Comparison of ENCODE assay signal across 19 cellular contexts in the genomic region with DNA sequence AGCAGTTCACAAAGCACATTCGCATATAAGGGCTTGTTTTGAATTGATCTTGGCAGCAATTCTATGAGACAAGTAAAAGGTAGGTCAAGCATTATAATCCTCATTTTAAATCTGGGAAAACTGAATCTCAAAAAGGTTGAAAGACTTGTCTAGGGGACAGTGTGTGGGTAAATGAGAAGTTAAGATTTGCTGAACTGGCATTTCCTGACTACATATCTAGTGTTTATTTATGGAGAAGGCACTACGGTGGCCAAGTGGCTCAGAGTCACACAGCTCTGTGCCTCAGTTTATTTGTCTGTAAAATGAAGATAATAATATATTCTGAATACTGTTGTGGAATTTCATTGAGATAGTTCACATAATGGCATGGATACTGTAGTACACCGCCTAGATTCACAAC. TPM values are rescaled to one million over a fixed set of nuclear protein-coding genes. Genes with fewer than 3 reads are reported as not detected.
DNase-seq lines count a peak whose midpoint lies in the region; ATAC-seq, FAIRE-seq and TF ChIP-seq lines count a peak whose summit lies in the region.
"Had no signal": no experiment of that assay in that cellular context is flagged by ENCODE, and none has a peak within 500 bp of the region (broad histone marks: within the 10 kb centered on the region; RNA-seq: fewer than 3 reads in every experiment).

No MANE protein-coding gene starts in this region.

- FAIRE-seq in K562 (lab: Jason Lieb, UNC): no peak
- no peak for FAIRE-seq in HepG2 (lab: Jason Lieb, UNC)
- FAIRE-seq: A204.1, G401.6, GM12891, H1 had no signal

- TF ChIP-seq RAD21 in K562 (CRISPR knock-in tag; conservative IDR thresholded peaks at IDR 0.05 in 1 of 2, IDR thresholded peaks at IDR 0.05 in 1 of 2) (no peak), HepG2 (CRISPR knock-in tag; IDR thresholded peaks at IDR 0.05) (no peak)

- no peaks in the 10 kb centered on the region for H3K4me1 Mint-ChIP-seq in activated CD4-positive, alpha-beta T cell treated with anti-CD3 and anti-CD28 coated beads for 36 hours

- no peaks in the 10 kb centered on the region for H3K79me2 ChIP-seq in MM.1S (ENCODE audit: low read length)
- no peaks in the 10 kb centered on the region for H3K79me2 ChIP-seq in K562 (ENCODE audit: control insufficient read depth, insufficient read depth, low read length)
- H3K79me2 ChIP-seq in HepG2 (ENCODE audit: insufficient read depth, low read length): no peaks in the 10 kb centered on the region

- WGBS in K562 (ENCODE audit: insufficient coverage, low coverage, missing lambda C conversion rate): 9% methylated on average over 3 of the region's 3 CpGs
- 48% methylated on average over 3 of the region's 3 CpGs for WGBS in HepG2 (ENCODE audit: low lambda C conversion rate)

- H2AFZ ChIP-seq in MM.1S (ENCODE audit: low read length) (peak overlapping the region; percentile 10), K562 (ENCODE audit: low read depth, low read length) (no peak overlapping the region), HepG2 (ENCODE audit: low read length) (no peak overlapping the region)

- H3K9ac ChIP-seq in MM.1S (ENCODE audit: low read length): no peak overlapping the region
- no peak overlapping the region for H3K9ac ChIP-seq in K562 (ENCODE audit: insufficient read depth in 1 of 2, low read depth in 2 of 2, low read length in 2 of 2)
- H3K9ac ChIP-seq in HepG2 (ENCODE audit: insufficient read depth, low read depth, low read length): no peak overlapping the region

- H3K9me3 Mint-ChIP-seq in activated CD4-positive, alpha-beta T cell treated with anti-CD3 and anti-CD28 coated beads for 36 hours (ENCODE audit: low read depth): no peaks in the 10 kb centered on the region
- H3K9me3 Mint-ChIP-seq: CD4-positive, alpha-beta memory T cell had no signal

- DNase-seq in MM.1S (no peak), K562 (ENCODE audit: extremely low read depth in 1 of 4, low spot score in 3 of 4) (no peak), HepG2 (ENCODE audit: low spot score) (no peak), NCI-H345 treated with DMSO at 0.1 percent for 48 hours (lab: John Stamatoyannopoulos, UW; ENCODE audit: unreplicated experiment) (no peak), left lobe of liver (ENCODE audit: low spot score) (no peak)
- DNase-seq in activated CD4-positive, alpha-beta T cell treated with anti-CD3 and anti-CD28 coated beads for 1 hour: no peak
- DNase-seq in activated CD4-positive, alpha-beta T cell treated with anti-CD3 and anti-CD28 coated beads for 36 hours: no peak
- DNase-seq: BE2C; CD4-positive, alpha-beta memory T cell; DMS153; EL had no signal

- no peaks in the 10 kb centered on the region for H3F3A ChIP-seq in MM.1S (ENCODE audit: insufficient read depth, low read length)

- H3K27ac ChIP-seq in MM.1S (ENCODE audit: low read length): no peak overlapping the region; the same call in 1 of the 2 replicates
- H3K27ac ChIP-seq in K562 (ENCODE audit: extremely low read depth, low read depth, low read length): no peak overlapping the region
- no peak overlapping the region for H3K27ac ChIP-seq in HepG2 (ENCODE audit: extremely low read length, insufficient read depth, low read length)
- H3K27ac ChIP-seq: C4-2B had no signal

- H3K27me3 ChIP-seq in MM.1S (replicated peaks; ENCODE audit: insufficient read depth, low read length): no peaks in the 10 kb centered on the region
- H3K27me3 ChIP-seq in K562 (ENCODE audit: control insufficient read depth in 2 of 2, insufficient read depth in 2 of 2, low read length in 2 of 2): peaks cover 0 to 6% of the 10 kb centered on the region in 2 experiments; a peak in 3 of 5 replicates
- H3K27me3 ChIP-seq in HepG2 (ENCODE audit: control insufficient read depth in 1 of 2, insufficient read depth in 2 of 2, low read length in 2 of 2): peaks cover 2 to 20% of the 10 kb centered on the region in 2 experiments; a peak in 3 of 5 replicates
- H3K27me3 ChIP-seq: BE2C had no signal

- H3K9me3 ChIP-seq in MM.1S (replicated peaks; ENCODE audit: insufficient read depth, low read length): no peaks in the 10 kb centered on the region
- H3K9me3 ChIP-seq in K562 (replicated peaks; ENCODE audit: control insufficient read depth, insufficient read depth, low read depth, low read length): no peaks in the 10 kb centered on the region
- H3K9me3 ChIP-seq in HepG2 (ENCODE audit: low read length): no peaks in the 10 kb centered on the region
- H3K9me3 ChIP-seq: BE2C, HAP-1 had no signal

- POLR2A ChIA-PET in K562 (lab: Yijun Ruan, JAX): no interaction called here
- POLR2A ChIA-PET in HepG2 (lab: Yijun Ruan, JAX): interaction anchor here (1.2 kb wide), 1 partner anchor 23 kb away, joined by 4 read pairs; no protein-coding TSS in a partner anchor
- POLR2A ChIA-PET in activated CD4-positive, alpha-beta T cell treated with anti-CD3 and anti-CD28 coated beads for 36 hours (lab: Charles Lee): no interaction called here

- intact Hi-C loops in K562 (cut with micrococcal nuclease): no loop called here
- intact Hi-C loops in HepG2 (cut with micrococcal nuclease; ENCODE audit: unreplicated experiment): no loop called here
- intact Hi-C loops in activated CD4-positive, alpha-beta T cell treated with anti-CD3 and anti-CD28 coated beads for 36 hours (cut with DNase I, micrococcal nuclease): no loop called here

- in situ Hi-C loops in K562 (cut with MboI): no loop called here
- in situ Hi-C loops in HepG2 (cut with HindIII; ENCODE audit: extremely low pct_ligation_motif_present, low pct_unique_long_range_greater_than_20kb): no loop called here

- BruUV-seq in K562 (replicated peaks; lab: Mats Ljungman, UMichigan) (no TSS peak), HepG2 (replicated peaks; lab: Mats Ljungman, UMichigan) (no TSS peak)

- H3K27ac Mint-ChIP-seq in activated CD4-positive, alpha-beta T cell treated with anti-CD3 and anti-CD28 coated beads for 36 hours: no peak overlapping the region
- H3K27ac Mint-ChIP-seq: CD4-positive, alpha-beta memory T cell had no signal

- H3K36me3 ChIP-seq in MM.1S (replicated peaks; ENCODE audit: insufficient read depth, low read length) (no peaks in the 10 kb centered on the region), K562 (ENCODE audit: control insufficient read depth, insufficient read depth, low read length) (no peaks in the 10 kb centered on the region), HepG2 (replicated peaks in 1 of 2; ENCODE audit: control insufficient read depth in 1 of 2, insufficient read depth in 2 of 2, low read length in 2 of 2) (no peaks in the 10 kb centered on the region)
- H3K36me3 ChIP-seq: BE2C, HAP-1 had no signal

- no peak overlapping the region for H3K4me3 Mint-ChIP-seq in activated CD4-positive, alpha-beta T cell treated with anti-CD3 and anti-CD28 coated beads for 36 hours
- H3K4me3 Mint-ChIP-seq: CD4-positive, alpha-beta memory T cell had no signal

- no peaks in the 10 kb centered on the region for H4K20me1 ChIP-seq in MM.1S (ENCODE audit: insufficient read depth, low read length)
- H4K20me1 ChIP-seq in K562 (replicated peaks; ENCODE audit: control insufficient read depth, insufficient read depth, low read length): no peaks in the 10 kb centered on the region
- H4K20me1 ChIP-seq in HepG2 (ENCODE audit: insufficient read depth, low read length): no peaks in the 10 kb centered on the region

- peaks cover 19% of the 10 kb centered on the region for H3K4me1 ChIP-seq in MM.1S (ENCODE audit: low read length)
- H3K4me1 ChIP-seq in K562 (replicated peaks in 1 of 2; ENCODE audit: control insufficient read depth in 2 of 2, insufficient read depth in 2 of 2, low read length in 2 of 2): no peaks in the 10 kb centered on the region; a peak in 2 of 5 replicates
- H3K4me1 ChIP-seq in HepG2 (ENCODE audit: insufficient read depth, low read length): peaks cover 38% of the 10 kb centered on the region
- H3K4me1 ChIP-seq: BE2C, HAP-1 had no signal

- H3K9me1 ChIP-seq in K562 (ENCODE audit: control insufficient read depth, insufficient read depth, low read length): no peaks in the 10 kb centered on the region

- no peaks in the 10 kb centered on the region for H3K9me2 ChIP-seq in MM.1S (replicated peaks; ENCODE audit: insufficient read depth, low read length)

- no peaks in the 10 kb centered on the region for H3K36me3 Mint-ChIP-seq in activated CD4-positive, alpha-beta T cell treated with anti-CD3 and anti-CD28 coated beads for 36 hours (ENCODE audit: low read depth)
- H3K36me3 Mint-ChIP-seq: CD4-positive, alpha-beta memory T cell had no signal

- TF ChIP-seq EP300 in K562 (IDR thresholded peaks at IDR 0.05; ENCODE audit: low read length): no peak
- TF ChIP-seq EP300 in HepG2 (IDR thresholded peaks at IDR 0.05; ENCODE audit: low read depth in 2 of 2, low read length in 2 of 2): no peak
- no peak for TF ChIP-seq EP300 in HepG2 (CRISPR knock-in tag; IDR thresholded peaks at IDR 0.05; ENCODE audit: borderline replicate concordance)

- CTCF ChIA-PET in K562 (lab: Yijun Ruan, JAX; ENCODE audit: low intra/inter-chr PET ratio) (no interaction called here), HepG2 (lab: Yijun Ruan, JAX; ENCODE audit: low intra/inter-chr PET ratio, low total read pairs) (no interaction called here)
- CTCF ChIA-PET in activated CD4-positive, alpha-beta T cell treated with anti-CD3 and anti-CD28 coated beads for 36 hours (lab: Charles Lee): no interaction called here

- H3K4me3 ChIP-seq in MM.1S (ENCODE audit: low read length): no peak overlapping the region
- H3K4me3 ChIP-seq in K562: no peak overlapping the region
- H3K4me3 ChIP-seq in HepG2 (replicated peaks in 1 of 3; ENCODE audit: insufficient read depth in 1 of 3, low read depth in 2 of 3, low read length in 3 of 3): no peak overlapping the region
- H3K4me3 ChIP-seq: HAP-1 had no signal

- H3K4me2 ChIP-seq in MM.1S (ENCODE audit: low read depth, low read length) (peak overlapping the region; percentile 33; the same call in 1 of the 2 replicates), K562 (ENCODE audit: insufficient read depth, low read length) (no peak overlapping the region), HepG2 (ENCODE audit: low read depth, low read length) (no peak overlapping the region)

- no peak for TF ChIP-seq CTCF in MM.1S (IDR thresholded peaks at IDR 0.05; ENCODE audit: low read length)
- TF ChIP-seq CTCF in K562 (IDR thresholded peaks at IDR 0.05 in 2 of 3, conservative IDR thresholded peaks at IDR 0.05 in 1 of 3; ENCODE audit: insufficient read depth in 2 of 3, low read depth in 1 of 3, low read length in 3 of 3): no peak
- TF ChIP-seq CTCF in HepG2 (CRISPR knock-in tag; IDR thresholded peaks at IDR 0.05): no peak

- ATAC-seq in K562 (no peak), HepG2 (no peak), left lobe of liver (no peak)
- no peak for ATAC-seq in activated CD4-positive, alpha-beta T cell treated with anti-CD3 and anti-CD28 coated beads for 36 hours

- TF ChIP-seq POLR2A in K562 (conservative IDR thresholded peaks at IDR 0.05) (no peak), HepG2 (IDR thresholded peaks at IDR 0.05; ENCODE audit: insufficient read depth in 1 of 2, low read depth in 2 of 2, low read length in 2 of 2) (no peak)

- peaks cover 4% of the 10 kb centered on the region for H3K27me3 Mint-ChIP-seq in activated CD4-positive, alpha-beta T cell treated with anti-CD3 and anti-CD28 coated beads for 36 hours

RNA-seq across cellular contexts. Expression of a gene that starts 16.3 kb away (rescaled TPM):
- total RNA-seq in K562 (2011; cell fraction: chromatin; rRNA removed; ENCODE audit: low replicate concordance): not detected in 2 replicates
- not detected in 2 replicates for total RNA-seq in K562 (2011; cell fraction: nucleolus; rRNA removed)
- not detected in 2 replicates for total RNA-seq in K562 (2011; cell fraction: nucleoplasm; rRNA removed)
- total RNA-seq in K562 (2014; rRNA removed) (not detected in 2 replicates), K562 (2014; rRNA removed; fragmentation: Illumina TruSeq; extraction: Trizol) (not detected in 2 replicates), K562 (2015; rRNA removed; fragmentation: Illumina TruSeq; extraction: Trizol) (not detected in 2 replicates), K562 (2021) (not detected in 2 replicates), HepG2 (2016; rRNA removed; fragmentation: Illumina TruSeq; extraction: Trizol) (21.1 and 21.2 TPM in 2 replicates), left lobe of liver (16.0 TPM)
- polyA plus RNA-seq in K562 (2011; rRNA removed) (0.13 TPM in 1 of 2 replicates, not detected in the other), K562 (2014; fragmentation: Illumina TruSeq; extraction: Trizol) (not detected in 2 replicates), K562 (2014; fragmentation: Nextera tagmentation; extraction: Ambion mirVana) (not detected), K562 (2014; rRNA removed) (not detected in 2 replicates), HepG2 (2011; rRNA removed) (101 and 142 TPM in 2 replicates)
- 0.12 TPM in 1 of 2 replicates, not detected in the other for polyA plus RNA-seq in K562 (2011; cell fraction: cytosol; rRNA removed)
- not detected in 2 replicates for polyA plus RNA-seq in K562 (2011; cell fraction: nucleus; rRNA removed)
- 0.13 and 0.26 TPM in 2 replicates for polyA plus RNA-seq in K562 (2012)
- not detected in 2 replicates for polyA minus RNA-seq in K562 (2011; rRNA and poly(A)+ RNA removed)
- polyA minus RNA-seq in K562 (2011; cell fraction: cytosol; rRNA and poly(A)+ RNA removed): not detected in 2 replicates
- not detected in 2 replicates for polyA minus RNA-seq in K562 (2011; cell fraction: nucleus; rRNA and poly(A)+ RNA removed)
- 6.3 and 8.3 TPM in 2 replicates for total RNA-seq in HepG2 (2016; cell fraction: cytosol; rRNA removed; fragmentation: Illumina TruSeq; extraction: Trizol; ENCODE audit: low read depth)
- 21.0 and 24.7 TPM in 2 replicates for total RNA-seq in HepG2 (2016; cell fraction: insoluble cytoplasmic fraction; rRNA removed; fragmentation: Illumina TruSeq; extraction: Trizol)
- total RNA-seq in HepG2 (2016; cell fraction: membrane; rRNA removed; fragmentation: Illumina TruSeq; extraction: Trizol): 18.1 and 19.8 TPM in 2 replicates
- total RNA-seq in HepG2 (2016; cell fraction: nucleus; rRNA removed; fragmentation: Illumina TruSeq; extraction: Trizol): 16.3 and 16.9 TPM in 2 replicates
- 92.3 and 115 TPM in 2 replicates for polyA plus RNA-seq in HepG2 (2011; cell fraction: cytosol; rRNA removed)
- polyA plus RNA-seq in HepG2 (2011; cell fraction: nucleus; rRNA removed): 29.8 and 45.4 TPM in 2 replicates
- polyA plus RNA-seq in HepG2 (2012): 96.1 and 98.3 TPM in 2 replicates
- polyA plus RNA-seq in HepG2 (2016; cell fraction: cytosol; fragmentation: Illumina TruSeq; extraction: Trizol; ENCODE audit: low read depth): 12.2 and 14.7 TPM in 2 replicates
- 46.6 and 48.4 TPM in 2 replicates for polyA plus RNA-seq in HepG2 (2016; cell fraction: insoluble cytoplasmic fraction; fragmentation: Illumina TruSeq; extraction: Trizol; ENCODE audit: low read depth)
- polyA plus RNA-seq in HepG2 (2016; cell fraction: membrane; fragmentation: Illumina TruSeq; extraction: Trizol; ENCODE audit: low read depth): 32.1 and 33.8 TPM in 2 replicates
- 23.4 and 24.9 TPM in 2 replicates for polyA plus RNA-seq in HepG2 (2016; cell fraction: nucleus; fragmentation: Illumina TruSeq; extraction: Trizol; ENCODE audit: insufficient read depth, low read depth)
- polyA minus RNA-seq in HepG2 (2011; rRNA and poly(A)+ RNA removed; ENCODE audit: low replicate concordance): 0.42 and 94.0 TPM in 2 replicates
- 35.5 and 37.1 TPM in 2 replicates for polyA minus RNA-seq in HepG2 (2011; cell fraction: cytosol; rRNA and poly(A)+ RNA removed)
- polyA minus RNA-seq in HepG2 (2011; cell fraction: nucleus; rRNA and poly(A)+ RNA removed): 29.4 and 42.8 TPM in 2 replicates
- total RNA-seq in activated CD4-positive, alpha-beta T cell treated with anti-CD3 and anti-CD28 coated beads for 36 hours: 1 to 10 TPM; 4.6 to 4.8 TPM
- total RNA-seq: H1 had no signal
- polyA plus RNA-seq: AG04450; CD4-positive, alpha-beta memory T cell; H1 had no signal

RNA-seq across cellular contexts. Expression of a gene that starts 43.4 kb away (rescaled TPM):
- total RNA-seq in K562 (2011; cell fraction: chromatin; rRNA removed; ENCODE audit: low replicate concordance): not detected in 2 replicates
- not detected in 2 replicates for total RNA-seq in K562 (2011; cell fraction: nucleolus; rRNA removed)
- total RNA-seq in K562 (2011; cell fraction: nucleoplasm; rRNA removed): not detected in 2 replicates
- total RNA-seq in K562 (2014; rRNA removed): not detected in 2 replicates
- not detected in 2 replicates for total RNA-seq in K562 (2014; rRNA removed; fragmentation: Illumina TruSeq; extraction: Trizol)
- not detected in 2 replicates for total RNA-seq in K562 (2015; rRNA removed; fragmentation: Illumina TruSeq; extraction: Trizol)
- total RNA-seq in K562 (2021): not detected in 2 replicates
- not detected in 2 replicates for polyA plus RNA-seq in K562 (2011; rRNA removed)
- polyA plus RNA-seq in K562 (2011; cell fraction: cytosol; rRNA removed): not detected in 2 replicates
- polyA plus RNA-seq in K562 (2011; cell fraction: nucleus; rRNA removed): not detected in 2 replicates
- not detected in 2 replicates for polyA plus RNA-seq in K562 (2012)
- not detected in 2 replicates for polyA plus RNA-seq in K562 (2014; fragmentation: Illumina TruSeq; extraction: Trizol)
- not detected for polyA plus RNA-seq in K562 (2014; fragmentation: Nextera tagmentation; extraction: Ambion mirVana)
- not detected in 2 replicates for polyA plus RNA-seq in K562 (2014; rRNA removed)
- polyA minus RNA-seq in K562 (2011; rRNA and poly(A)+ RNA removed): not detected in 2 replicates
- not detected in 2 replicates for polyA minus RNA-seq in K562 (2011; cell fraction: cytosol; rRNA and poly(A)+ RNA removed)
- not detected in 2 replicates for polyA minus RNA-seq in K562 (2011; cell fraction: nucleus; rRNA and poly(A)+ RNA removed)
- total RNA-seq in HepG2 (2016; rRNA removed; fragmentation: Illumina TruSeq; extraction: Trizol): not detected in 2 replicates
- total RNA-seq in HepG2 (2016; cell fraction: cytosol; rRNA removed; fragmentation: Illumina TruSeq; extraction: Trizol; ENCODE audit: low read depth): not detected in 2 replicates
- not detected in 2 replicates for total RNA-seq in HepG2 (2016; cell fraction: insoluble cytoplasmic fraction; rRNA removed; fragmentation: Illumina TruSeq; extraction: Trizol)
- total RNA-seq in HepG2 (2016; cell fraction: membrane; rRNA removed; fragmentation: Illumina TruSeq; extraction: Trizol): not detected in 2 replicates
- total RNA-seq in HepG2 (2016; cell fraction: nucleus; rRNA removed; fragmentation: Illumina TruSeq; extraction: Trizol): not detected in 2 replicates
- not detected in 2 replicates for polyA plus RNA-seq in HepG2 (2011; rRNA removed)
- not detected in 2 replicates for polyA plus RNA-seq in HepG2 (2011; cell fraction: cytosol; rRNA removed)
- not detected in 2 replicates for polyA plus RNA-seq in HepG2 (2011; cell fraction: nucleus; rRNA removed)
- polyA plus RNA-seq in HepG2 (2012): not detected in 2 replicates
- polyA plus RNA-seq in HepG2 (2016; cell fraction: cytosol; fragmentation: Illumina TruSeq; extraction: Trizol; ENCODE audit: low read depth): not detected in 2 replicates
- not detected in 2 replicates for polyA plus RNA-seq in HepG2 (2016; cell fraction: insoluble cytoplasmic fraction; fragmentation: Illumina TruSeq; extraction: Trizol; ENCODE audit: low read depth)
- not detected in 2 replicates for polyA plus RNA-seq in HepG2 (2016; cell fraction: membrane; fragmentation: Illumina TruSeq; extraction: Trizol; ENCODE audit: low read depth)
- polyA plus RNA-seq in HepG2 (2016; cell fraction: nucleus; fragmentation: Illumina TruSeq; extraction: Trizol; ENCODE audit: insufficient read depth, low read depth): not detected in 2 replicates
- not detected in 2 replicates for polyA minus RNA-seq in HepG2 (2011; rRNA and poly(A)+ RNA removed; ENCODE audit: low replicate concordance)
- polyA minus RNA-seq in HepG2 (2011; cell fraction: cytosol; rRNA and poly(A)+ RNA removed): not detected in 2 replicates
- not detected in 2 replicates for polyA minus RNA-seq in HepG2 (2011; cell fraction: nucleus; rRNA and poly(A)+ RNA removed)
- total RNA-seq in activated CD4-positive, alpha-beta T cell treated with anti-CD3 and anti-CD28 coated beads for 36 hours: not detected
- total RNA-seq in left lobe of liver: not detected
- total RNA-seq: CD4-positive, alpha-beta memory T cell; H1; HT-29 had no signal
- polyA plus RNA-seq: AG04450; CD4-positive, alpha-beta memory T cell; H1 had no signal

RNA-seq across cellular contexts. Expression of a gene that starts 52.1 kb away (rescaled TPM):
- not detected in 2 replicates for total RNA-seq in K562 (2011; cell fraction: chromatin; rRNA removed; ENCODE audit: low replicate concordance)
- total RNA-seq in K562 (2011; cell fraction: nucleolus; rRNA removed): not detected in 2 replicates
- not detected in 2 replicates for total RNA-seq in K562 (2011; cell fraction: nucleoplasm; rRNA removed)
- total RNA-seq in K562 (2014; rRNA removed) (not detected in 2 replicates), K562 (2014; rRNA removed; fragmentation: Illumina TruSeq; extraction: Trizol) (not detected in 2 replicates), K562 (2015; rRNA removed; fragmentation: Illumina TruSeq; extraction: Trizol) (not detected in 2 replicates), K562 (2021) (not detected in 2 replicates), HepG2 (2016; rRNA removed; fragmentation: Illumina TruSeq; extraction: Trizol) (not detected in 2 replicates), left lobe of liver (not detected)
- polyA plus RNA-seq in K562 (2011; rRNA removed) (not detected in 2 replicates), K562 (2014; fragmentation: Illumina TruSeq; extraction: Trizol) (not detected in 2 replicates), K562 (2014; fragmentation: Nextera tagmentation; extraction: Ambion mirVana) (not detected), K562 (2014; rRNA removed) (not detected in 2 replicates), HepG2 (2011; rRNA removed) (not detected in 2 replicates)
- not detected in 2 replicates for polyA plus RNA-seq in K562 (2011; cell fraction: cytosol; rRNA removed)
- polyA plus RNA-seq in K562 (2011; cell fraction: nucleus; rRNA removed): not detected in 2 replicates
- not detected in 2 replicates for polyA plus RNA-seq in K562 (2012)
- not detected in 2 replicates for polyA minus RNA-seq in K562 (2011; rRNA and poly(A)+ RNA removed)
- not detected in 2 replicates for polyA minus RNA-seq in K562 (2011; cell fraction: cytosol; rRNA and poly(A)+ RNA removed)
- not detected in 2 replicates for polyA minus RNA-seq in K562 (2011; cell fraction: nucleus; rRNA and poly(A)+ RNA removed)
- total RNA-seq in HepG2 (2016; cell fraction: cytosol; rRNA removed; fragmentation: Illumina TruSeq; extraction: Trizol; ENCODE audit: low read depth): not detected in 2 replicates
- total RNA-seq in HepG2 (2016; cell fraction: insoluble cytoplasmic fraction; rRNA removed; fragmentation: Illumina TruSeq; extraction: Trizol): not detected in 2 replicates
- total RNA-seq in HepG2 (2016; cell fraction: membrane; rRNA removed; fragmentation: Illumina TruSeq; extraction: Trizol): not detected in 2 replicates
- not detected in 2 replicates for total RNA-seq in HepG2 (2016; cell fraction: nucleus; rRNA removed; fragmentation: Illumina TruSeq; extraction: Trizol)
- polyA plus RNA-seq in HepG2 (2011; cell fraction: cytosol; rRNA removed): not detected in 2 replicates
- not detected in 2 replicates for polyA plus RNA-seq in HepG2 (2011; cell fraction: nucleus; rRNA removed)
- polyA plus RNA-seq in HepG2 (2012): not detected in 2 replicates
- not detected in 2 replicates for polyA plus RNA-seq in HepG2 (2016; cell fraction: cytosol; fragmentation: Illumina TruSeq; extraction: Trizol; ENCODE audit: low read depth)
- not detected in 2 replicates for polyA plus RNA-seq in HepG2 (2016; cell fraction: insoluble cytoplasmic fraction; fragmentation: Illumina TruSeq; extraction: Trizol; ENCODE audit: low read depth)
- not detected in 2 replicates for polyA plus RNA-seq in HepG2 (2016; cell fraction: membrane; fragmentation: Illumina TruSeq; extraction: Trizol; ENCODE audit: low read depth)
- polyA plus RNA-seq in HepG2 (2016; cell fraction: nucleus; fragmentation: Illumina TruSeq; extraction: Trizol; ENCODE audit: insufficient read depth, low read depth): not detected in 2 replicates
- not detected in 2 replicates for polyA minus RNA-seq in HepG2 (2011; rRNA and poly(A)+ RNA removed; ENCODE audit: low replicate concordance)
- not detected in 2 replicates for polyA minus RNA-seq in HepG2 (2011; cell fraction: cytosol; rRNA and poly(A)+ RNA removed)
- not detected in 2 replicates for polyA minus RNA-seq in HepG2 (2011; cell fraction: nucleus; rRNA and poly(A)+ RNA removed)
- not detected for total RNA-seq in activated CD4-positive, alpha-beta T cell treated with anti-CD3 and anti-CD28 coated beads for 36 hours
- total RNA-seq: CD4-positive, alpha-beta memory T cell; H1 had no signal
- polyA plus RNA-seq: AG04450; CD4-positive, alpha-beta memory T cell; H1 had no signal

RNA-seq across cellular contexts. Expression of a gene that starts 58.5 kb away (rescaled TPM):
- total RNA-seq in K562 (2011; cell fraction: chromatin; rRNA removed; ENCODE audit: low replicate concordance): not detected in 2 replicates
- total RNA-seq in K562 (2011; cell fraction: nucleolus; rRNA removed): not detected in 2 replicates
- total RNA-seq in K562 (2011; cell fraction: nucleoplasm; rRNA removed): not detected in 2 replicates
- not detected in 2 replicates for total RNA-seq in K562 (2014; rRNA removed)
- not detected in 2 replicates for total RNA-seq in K562 (2014; rRNA removed; fragmentation: Illumina TruSeq; extraction: Trizol)
- total RNA-seq in K562 (2015; rRNA removed; fragmentation: Illumina TruSeq; extraction: Trizol): not detected in 2 replicates
- total RNA-seq in K562 (2021): not detected in 2 replicates
- not detected in 2 replicates for polyA plus RNA-seq in K562 (2011; rRNA removed)
- 0.09 TPM in 1 of 2 replicates, not detected in the other for polyA plus RNA-seq in K562 (2011; cell fraction: cytosol; rRNA removed)
- polyA plus RNA-seq in K562 (2011; cell fraction: nucleus; rRNA removed): not detected in 2 replicates
- not detected in 2 replicates for polyA plus RNA-seq in K562 (2012)
- polyA plus RNA-seq in K562 (2014; fragmentation: Illumina TruSeq; extraction: Trizol): not detected in 2 replicates
- polyA plus RNA-seq in K562 (2014; fragmentation: Nextera tagmentation; extraction: Ambion mirVana): not detected
- not detected in 2 replicates for polyA plus RNA-seq in K562 (2014; rRNA removed)
- polyA minus RNA-seq in K562 (2011; rRNA and poly(A)+ RNA removed): not detected in 2 replicates
- polyA minus RNA-seq in K562 (2011; cell fraction: cytosol; rRNA and poly(A)+ RNA removed): not detected in 2 replicates
- not detected in 2 replicates for polyA minus RNA-seq in K562 (2011; cell fraction: nucleus; rRNA and poly(A)+ RNA removed)
- not detected in 2 replicates for total RNA-seq in HepG2 (2016; rRNA removed; fragmentation: Illumina TruSeq; extraction: Trizol)
- total RNA-seq in HepG2 (2016; cell fraction: cytosol; rRNA removed; fragmentation: Illumina TruSeq; extraction: Trizol; ENCODE audit: low read depth): not detected in 2 replicates
- total RNA-seq in HepG2 (2016; cell fraction: insoluble cytoplasmic fraction; rRNA removed; fragmentation: Illumina TruSeq; extraction: Trizol): not detected in 2 replicates
- not detected in 2 replicates for total RNA-seq in HepG2 (2016; cell fraction: membrane; rRNA removed; fragmentation: Illumina TruSeq; extraction: Trizol)
- not detected in 2 replicates for total RNA-seq in HepG2 (2016; cell fraction: nucleus; rRNA removed; fragmentation: Illumina TruSeq; extraction: Trizol)
- polyA plus RNA-seq in HepG2 (2011; rRNA removed): not detected in 2 replicates
- polyA plus RNA-seq in HepG2 (2011; cell fraction: cytosol; rRNA removed): not detected in 2 replicates
- not detected in 2 replicates for polyA plus RNA-seq in HepG2 (2011; cell fraction: nucleus; rRNA removed)
- not detected in 2 replicates for polyA plus RNA-seq in HepG2 (2012)
- not detected in 2 replicates for polyA plus RNA-seq in HepG2 (2016; cell fraction: cytosol; fragmentation: Illumina TruSeq; extraction: Trizol; ENCODE audit: low read depth)
- not detected in 2 replicates for polyA plus RNA-seq in HepG2 (2016; cell fraction: insoluble cytoplasmic fraction; fragmentation: Illumina TruSeq; extraction: Trizol; ENCODE audit: low read depth)
- not detected in 2 replicates for polyA plus RNA-seq in HepG2 (2016; cell fraction: membrane; fragmentation: Illumina TruSeq; extraction: Trizol; ENCODE audit: low read depth)
- polyA plus RNA-seq in HepG2 (2016; cell fraction: nucleus; fragmentation: Illumina TruSeq; extraction: Trizol; ENCODE audit: insufficient read depth, low read depth): not detected in 2 replicates
- polyA minus RNA-seq in HepG2 (2011; rRNA and poly(A)+ RNA removed; ENCODE audit: low replicate concordance): not detected in 2 replicates
- not detected in 2 replicates for polyA minus RNA-seq in HepG2 (2011; cell fraction: cytosol; rRNA and poly(A)+ RNA removed)
- not detected in 2 replicates for polyA minus RNA-seq in HepG2 (2011; cell fraction: nucleus; rRNA and poly(A)+ RNA removed)
- not detected for total RNA-seq in activated CD4-positive, alpha-beta T cell treated with anti-CD3 and anti-CD28 coated beads for 36 hours
- total RNA-seq in left lobe of liver: not detected
- total RNA-seq: CD4-positive, alpha-beta memory T cell; H1; HT-29 had no signal
- polyA plus RNA-seq: AG04450; CD4-positive, alpha-beta memory T cell; H1 had no signal

Comparison
In these comparisons a context has a peak if more than half of its experiments do, and no peak if none do; other contexts are left out.
1. RNA of a gene that starts 16.3 kb away (total RNA-seq): 6.3 to 24.7 TPM in HepG2, 16.0 TPM in left lobe of liver (single experiment) and 4.6 to 4.8 TPM in activated CD4-positive, alpha-beta T cell treated with anti-CD3 and anti-CD28 coated beads for 36 hours; not detected in K562; every median in the first group is over 4 times any median in the second.